Comparison of ENCODE assay signal across 3 cellular contexts in genomic region chr12:103391103-103391502, GRCh38.
TF ChIP-seq lines count a peak whose summit lies in the region.

No MANE protein-coding gene starts in this region.

TF ChIP-seq in A549, 52 proteins besides CTCF, POLR2A, EP300 and RAD21:
- TF ChIP-seq HDAC2 (IDR thresholded peaks at IDR 0.05) (no peak), TFCP2L1 (CRISPR knock-in tag; IDR thresholded peaks at IDR 0.05) (no peak), JUN (IDR thresholded peaks at IDR 0.05) (no peak), MAFK (IDR thresholded peaks at IDR 0.05; ENCODE audit: partially characterized antibody) (peak; percentile 90), RCOR1 (IDR thresholded peaks at IDR 0.05; ENCODE audit: low read depth, low read length) (no peak), NFE2L2 (conservative IDR thresholded peaks at IDR 0.05; ENCODE audit: low read length) (peak; percentile 84), CBX2 (IDR thresholded peaks at IDR 0.05; ENCODE audit: borderline replicate concordance, low read depth) (no peak), HOXA7 (CRISPR knock-in tag; IDR thresholded peaks at IDR 0.05) (no peak), POLR2AphosphoS2 (conservative IDR thresholded peaks at IDR 0.05; ENCODE audit: low read length) (no peak), CHD4 (IDR thresholded peaks at IDR 0.05; ENCODE audit: borderline replicate concordance) (no peak)

TF ChIP-seq in IMR-90, 13 proteins besides CTCF, POLR2A, EP300 and RAD21:
- TF ChIP-seq ELK1 (IDR thresholded peaks at IDR 0.05; ENCODE audit: borderline replicate concordance, low read depth, low read length) = no peak
- no peak for TF ChIP-seq CHD1 (IDR thresholded peaks at IDR 0.05; ENCODE audit: low read depth, low read length)
- TF ChIP-seq FOS (IDR thresholded peaks at IDR 0.05; ENCODE audit: low read depth, low read length) = no peak
- TF ChIP-seq RCOR1 (IDR thresholded peaks at IDR 0.05; ENCODE audit: insufficient replicate concordance, low read length) = no peak
- TF ChIP-seq NFE2L2 (IDR thresholded peaks at IDR 0.05; ENCODE audit: low read depth, low read length) = peak; percentile 76
- TF ChIP-seq USF2 (IDR thresholded peaks at IDR 0.05; ENCODE audit: low read depth, low read length) = no peak
- no peak for TF ChIP-seq CEBPB (IDR thresholded peaks at IDR 0.05; ENCODE audit: low read depth, low read length)
- peak; percentile 45; the same call in 1 of the 2 replicates for TF ChIP-seq MAFK (IDR thresholded peaks at IDR 0.05; ENCODE audit: low read depth, low read length)
- TF ChIP-seq SMC3 (IDR thresholded peaks at IDR 0.05; ENCODE audit: low read depth, low read length) = no peak

TF ChIP-seq in H1, 55 proteins besides CTCF, POLR2A, EP300 and RAD21:
- TF ChIP-seq CBX8 (IDR thresholded peaks at IDR 0.05; ENCODE audit: borderline replicate concordance, low read depth, low read length) (no peak), BACH1 (IDR thresholded peaks at IDR 0.05; ENCODE audit: low read length) (0 out of 2 replicates have a peak, but pooled peaks have one; percentile 35), MAFK (IDR thresholded peaks at IDR 0.05; ENCODE audit: low read depth, low read length) (peak; percentile 38; the same call in 1 of the 2 replicates)
